Comparison of ENCODE assay signal across 20 cellular contexts in genomic region chr15:77138167-77138522, GRCh38.
A peak's percentile ranks its signal among the peaks of the same experiment; 100 is the strongest.
DNase-seq lines count a peak whose midpoint lies in the region; ATAC-seq and TF ChIP-seq lines count a peak whose summit lies in the region.
"Had no signal": no experiment of that assay in that cellular context is flagged by ENCODE, and none has a peak within 500 bp of the region (broad histone marks: within the 10 kb centered on the region; RNA-seq: fewer than 3 reads in every experiment).

No MANE protein-coding gene starts in this region.

- H3K36me3 Mint-ChIP-seq in MCF 10A (ENCODE audit: insufficient read depth, unreplicated experiment) = peaks cover 9% of the 10 kb centered on the region

- H3K9me3 ChIP-seq in mammary epithelial cell (replicated peaks; ENCODE audit: insufficient read depth, low read length) = peaks cover 5% of the 10 kb centered on the region
- H3K9me3 ChIP-seq in upper lobe of right lung = peaks cover 4% of the 10 kb centered on the region

- BruUV-seq in mammary epithelial cell (replicated peaks; lab: Mats Ljungman, UMichigan) = no TSS peak
- BruUV-seq in MCF 10A (replicated peaks; lab: Mats Ljungman, UMichigan) = no TSS peak

- no peak overlapping the region for H2AFZ ChIP-seq in mammary epithelial cell (ENCODE audit: low read depth, low read length)
- H2AFZ ChIP-seq: GM23338 had no signal

- H3K9me3 Mint-ChIP-seq in MCF 10A (ENCODE audit: unreplicated experiment) = no peaks in the 10 kb centered on the region

- H3K27me3 Mint-ChIP-seq in MCF 10A (ENCODE audit: insufficient read depth, unreplicated experiment) = no peaks in the 10 kb centered on the region

- no peak overlapping the region for H3K27ac Mint-ChIP-seq in MCF 10A (ENCODE audit: low read depth, unreplicated experiment)
- H3K27ac Mint-ChIP-seq: GM23338 had no signal

- H3K4me2 ChIP-seq in mammary epithelial cell (ENCODE audit: insufficient read depth, low read depth, low read length) = no peak overlapping the region
- H3K4me2 ChIP-seq: GM23338, KMS-11 had no signal

- intact Hi-C loops in mammary epithelial cell (cut with micrococcal nuclease) = no loop called here
- intact Hi-C loops in MCF 10A (cut with micrococcal nuclease) = no loop called here
- intact Hi-C loops in upper lobe of right lung (cut with DNase I) = no loop called here

- DNase-seq in mammary epithelial cell (peak; percentile 8), MCF 10A (ENCODE audit: unreplicated experiment) (no peak), brain microvascular endothelial cell (peak; percentile 39), foreskin keratinocyte (peak in 1 of 2 donors; percentile 42), upper lobe of right lung (no peak), NCI-H2227 (lab: John Stamatoyannopoulos, UW; ENCODE audit: unreplicated experiment) (no peak), hepatic stellate cell (ENCODE audit: low spot score) (no peak)
- DNase-seq: COR-L47, DMS79, GF-D8, MM.1S, NCI-H1105, NCI-H1694 treated with DMSO at 0.1 percent for 48 hours, NCI-H82, SIG-M5 had no signal

- no peaks in the 10 kb centered on the region for H3K79me2 ChIP-seq in mammary epithelial cell (ENCODE audit: insufficient read depth, low read length)

- H3K4me1 Mint-ChIP-seq in MCF 10A (ENCODE audit: insufficient read depth, unreplicated experiment) = no peaks in the 10 kb centered on the region
- H3K4me1 Mint-ChIP-seq: GM23338 had no signal

- no peak for TF ChIP-seq CTCF in mammary epithelial cell (conservative IDR thresholded peaks at IDR 0.05 in 1 of 2, IDR thresholded peaks at IDR 0.05 in 1 of 2; ENCODE audit: extremely low read depth in 1 of 2, insufficient read depth in 1 of 2, low read depth in 1 of 2, low read length in 2 of 2)
- no peak for TF ChIP-seq CTCF in MCF 10A (IDR thresholded peaks at IDR 0.05; ENCODE audit: unreplicated experiment)
- no peak for TF ChIP-seq CTCF in brain microvascular endothelial cell (IDR thresholded peaks at IDR 0.05; ENCODE audit: low read depth, low read length, missing control alignments)
- TF ChIP-seq CTCF in foreskin keratinocyte (conservative IDR thresholded peaks at IDR 0.05) = no peak
- TF ChIP-seq CTCF in upper lobe of right lung (IDR thresholded peaks at IDR 0.05) = no peak

- in situ Hi-C loops in mammary epithelial cell (cut with MboI; ENCODE audit: low sequenced_read_pairs in 2 of 2) = no loop called here
- in situ Hi-C loops in brain microvascular endothelial cell (cut with HindIII; ENCODE audit: low pct_ligation_motif_present, low sequenced_read_pairs) = no loop called here

- no peak overlapping the region for H3K4me3 ChIP-seq in mammary epithelial cell (replicated peaks in 1 of 3; ENCODE audit: insufficient read depth in 1 of 3, low read depth in 2 of 3, low read length in 3 of 3)
- H3K4me3 ChIP-seq in brain microvascular endothelial cell (ENCODE audit: low read depth, low read length) = no peak overlapping the region
- no peak overlapping the region for H3K4me3 ChIP-seq in upper lobe of right lung
- H3K4me3 ChIP-seq: GM23338 had no signal

- H3K9ac ChIP-seq in mammary epithelial cell (ENCODE audit: insufficient read depth, low read length) = no peak overlapping the region
- H3K9ac ChIP-seq: KMS-11 had no signal

- POLR2A ChIA-PET in MCF 10A (lab: Yijun Ruan, JAX) = interaction anchor here (0.6 to 1.0 kb wide), 3 partner anchors 9 to 114 kb away, joined by 3 to 4 read pairs (median 3); no protein-coding TSS in a partner anchor

- 81% methylated on average over 2 of the region's 2 CpGs for WGBS in mammary epithelial cell (ENCODE audit: low coverage, missing lambda C conversion rate)

- H3K27ac ChIP-seq in mammary epithelial cell (ENCODE audit: insufficient read depth, low read depth, low read length) (no peak overlapping the region), brain microvascular endothelial cell (no peak overlapping the region), foreskin keratinocyte (no peak overlapping the region), upper lobe of right lung (no peak overlapping the region)
- H3K27ac ChIP-seq: C4-2B, HL-60, KMS-11 had no signal

- H3K36me3 ChIP-seq in mammary epithelial cell (ENCODE audit: insufficient read depth, low read length) = no peaks in the 10 kb centered on the region
- no peaks in the 10 kb centered on the region for H3K36me3 ChIP-seq in brain microvascular endothelial cell (replicated peaks)
- H3K36me3 ChIP-seq in upper lobe of right lung = peaks cover 4% of the 10 kb centered on the region

- H4K20me1 ChIP-seq in mammary epithelial cell (ENCODE audit: insufficient read depth, low read length) = no peaks in the 10 kb centered on the region

- H3K27me3 ChIP-seq in mammary epithelial cell (ENCODE audit: insufficient read depth, low read length) = no peaks in the 10 kb centered on the region
- no peaks in the 10 kb centered on the region for H3K27me3 ChIP-seq in brain microvascular endothelial cell (replicated peaks)
- no peaks in the 10 kb centered on the region for H3K27me3 ChIP-seq in foreskin keratinocyte
- H3K27me3 ChIP-seq in upper lobe of right lung = no peaks in the 10 kb centered on the region

- H3K4me1 ChIP-seq in mammary epithelial cell (ENCODE audit: insufficient read depth, low read length) (peaks cover under 1% of the 10 kb centered on the region), foreskin keratinocyte (no peaks in the 10 kb centered on the region), upper lobe of right lung (no peaks in the 10 kb centered on the region)

- dilution Hi-C loops in mammary epithelial cell (cut with HindIII; ENCODE audit: low sequenced_read_pairs) = no loop called here

- ATAC-seq in foreskin keratinocyte (peak; percentile 58), upper lobe of right lung (no peak), HG03460 (IDR thresholded peaks at IDR 0.05; ENCODE audit: unreplicated experiment) (no peak)
- ATAC-seq: GM23338 had no signal

- CTCF ChIA-PET in mammary epithelial cell (lab: Charles Lee; ENCODE audit: low non-redundant PET) = no interaction called here
- CTCF ChIA-PET in MCF 10A (lab: Yijun Ruan, JAX) = interaction anchor here (0.6 to 2.6 kb wide), 3 partner anchors 11 to 405 kb away, joined by 4 to 8 read pairs (median 4); no protein-coding TSS in a partner anchor

- H3K4me3 Mint-ChIP-seq in MCF 10A (ENCODE audit: unreplicated experiment) = no peak overlapping the region
- H3K4me3 Mint-ChIP-seq: GM23338 had no signal

Comparison
In these comparisons a context has a peak if more than half of its experiments do, and no peak if none do; other contexts are left out.
1. DNase-seq: peak in mammary epithelial cell (single experiment) and brain microvascular endothelial cell (single experiment); none in MCF 10A (single experiment), upper lobe of right lung (single experiment), NCI-H2227 (single experiment) and hepatic stellate cell (single experiment).